In the genomic region with DNA sequence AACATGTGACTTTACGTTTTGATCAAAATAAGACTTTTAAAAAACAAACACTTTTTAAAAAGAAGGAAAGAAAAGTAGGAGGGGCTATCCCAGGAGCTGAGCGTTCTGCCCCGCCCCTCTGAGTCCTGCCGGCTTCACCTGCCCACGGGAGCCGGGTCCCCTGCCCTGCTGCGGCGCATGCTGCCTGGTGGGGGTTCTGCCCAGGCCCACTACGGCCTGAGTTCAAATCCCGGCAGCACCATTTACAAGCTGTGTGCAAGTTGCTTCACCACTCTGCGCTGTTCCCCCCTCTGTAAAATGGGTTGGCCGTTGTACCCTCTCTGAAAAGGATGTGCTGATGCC, we compare ENCODE assay signal across 8 cellular contexts. TPM values are rescaled to one million over a fixed set of nuclear protein-coding genes. Genes with fewer than 3 reads are reported as not detected.
DNase-seq lines count a peak whose midpoint lies in the region; FAIRE-seq and TF ChIP-seq lines count a peak whose summit lies in the region.

No MANE protein-coding gene starts in this region.

- H3K27me3 ChIP-seq in CD8-positive, alpha-beta memory T cell (ENCODE audit: insufficient read depth, low read length, poor library complexity, severe bottlenecking), result no peaks in the 10 kb centered on the region
- H3K27me3 ChIP-seq in Peyer's patch (no peaks in the 10 kb centered on the region), neutrophil (no peaks in the 10 kb centered on the region)

- peak overlapping the region; percentile 21 to 80 (median 69) for H3K4me3 Mint-ChIP-seq in CD8-positive, alpha-beta memory T cell

- FAIRE-seq in GM19239 (lab: Jason Lieb, UNC), result no peak

- H3K9me3 Mint-ChIP-seq in CD8-positive, alpha-beta memory T cell, result no peaks in the 10 kb centered on the region

- CTCF ChIA-PET in CD8-positive, alpha-beta memory T cell (lab: Charles Lee), result interaction anchor here (0.6 to 2.8 kb wide), 4 partner anchors 9 to 22 kb away, joined by 3 to 7 read pairs (median 4); no protein-coding TSS in a partner anchor

- H3K36me3 ChIP-seq in CD8-positive, alpha-beta memory T cell (ENCODE audit: insufficient read depth, low read length), result no peaks in the 10 kb centered on the region
- peaks cover 0 to 25% (median 0%) of the 10 kb centered on the region in 3 donors for H3K36me3 ChIP-seq in Peyer's patch
- peaks cover 45% of the 10 kb centered on the region for H3K36me3 ChIP-seq in neutrophil

- peaks cover 12 to 15% of the 10 kb centered on the region in 2 donors for H3K27me3 Mint-ChIP-seq in CD8-positive, alpha-beta memory T cell

- TF ChIP-seq POLR2A in Peyer's patch (IDR thresholded peaks at IDR 0.05), result no peak

- no peaks in the 10 kb centered on the region for H3K9me3 ChIP-seq in CD8-positive, alpha-beta memory T cell (ENCODE audit: low read length)
- H3K9me3 ChIP-seq in Peyer's patch, result no peaks in the 10 kb centered on the region
- H3K9me3 ChIP-seq in neutrophil, result no peaks in the 10 kb centered on the region

- no peak overlapping the region for H3K4me3 ChIP-seq in CD8-positive, alpha-beta memory T cell (ENCODE audit: low read length)
- peak overlapping the region; percentile 48 to 72 (median 64) for H3K4me3 ChIP-seq in Peyer's patch
- H3K4me3 ChIP-seq in fibroblast of mammary gland (ENCODE audit: control insufficient read depth, low read depth, low read length), result peak overlapping the region; percentile 46
- H3K4me3 ChIP-seq in neutrophil (ENCODE audit: low read depth in 1 of 2, low read length in 1 of 2), result peak overlapping the region; percentile 29 to 61

- H3K27ac ChIP-seq in CD8-positive, alpha-beta memory T cell (ENCODE audit: low read depth, low read length), result no peak overlapping the region
- H3K27ac ChIP-seq in Peyer's patch (peak overlapping the region; percentile 61 to 87 (median 80)), neutrophil (peak overlapping the region; percentile 66)

- peaks cover 0 to 4% (median 0%) of the 10 kb centered on the region in 3 donors for H3K36me3 Mint-ChIP-seq in CD8-positive, alpha-beta memory T cell

- peaks cover 8% of the 10 kb centered on the region for H3K4me1 ChIP-seq in CD8-positive, alpha-beta memory T cell (ENCODE audit: insufficient read depth, low read length)
- H3K4me1 ChIP-seq in Peyer's patch, result peaks cover 6 to 84% (median 10%) of the 10 kb centered on the region in 4 donors
- H3K4me1 ChIP-seq in neutrophil (ENCODE audit: control insufficient read depth in 1 of 2, insufficient read depth in 1 of 2, low read depth in 1 of 2, low read length in 1 of 2), result peaks cover 40 to 52% of the 10 kb centered on the region in 2 experiments

- POLR2A ChIA-PET in CD8-positive, alpha-beta memory T cell (lab: Charles Lee), result no interaction called here

- H3K27ac Mint-ChIP-seq in CD8-positive, alpha-beta memory T cell, result peak overlapping the region in 3 of 8 donors; percentile 57 to 80 (median 73)

- no peak for DNase-seq in CD8-positive, alpha-beta memory T cell
- peak in 1 of 3 donors; percentile 59 for DNase-seq in Peyer's patch
- no peak for DNase-seq in fibroblast of mammary gland (ENCODE audit: low read depth)
- no peak for DNase-seq in GM03348 (ENCODE audit: low spot score)
- DNase-seq in cerebellar cortex (ENCODE audit: low spot score), result no peak
- no peak for DNase-seq in GM19239 (ENCODE audit: insufficient read length, low spot score)
- DNase-seq in middle frontal gyrus (ENCODE audit: extremely low spot score, low spot score), result no peak

- H3K4me1 Mint-ChIP-seq in CD8-positive, alpha-beta memory T cell, result peaks cover 10 to 23% (median 20%) of the 10 kb centered on the region in 3 donors

- TF ChIP-seq CTCF in Peyer's patch (IDR thresholded peaks at IDR 0.05), result no peak
- TF ChIP-seq CTCF in fibroblast of mammary gland (conservative IDR thresholded peaks at IDR 0.05; ENCODE audit: control insufficient read depth, insufficient read depth, low read depth, low read length), result no peak
- TF ChIP-seq CTCF in neutrophil (IDR thresholded peaks at IDR 0.05), result no peak

RNA-seq across cellular contexts. Expression of gene GSN, which starts 31.1 kb away (rescaled TPM):
- total RNA-seq in CD8-positive, alpha-beta memory T cell, result 1 to 10 TPM; 4.1 to 4.2 TPM
- 6.3 TPM for polyA plus RNA-seq in CD8-positive, alpha-beta memory T cell
- 100 to 1,000 TPM; 364 to 571 (median 480) TPM for total RNA-seq in Peyer's patch

Comparison
In these comparisons a context has a peak if more than half of its experiments do, and no peak if none do; other contexts are left out.
1. RNA of gene GSN, which starts 31.1 kb away (total RNA-seq): 364 to 571 TPM in Peyer's patch; 4.1 to 4.2 TPM in CD8-positive, alpha-beta memory T cell; every median in the first group is over 10 times any median in the second.